ENCODE assay signal across 11 cellular contexts in the genomic region with DNA sequence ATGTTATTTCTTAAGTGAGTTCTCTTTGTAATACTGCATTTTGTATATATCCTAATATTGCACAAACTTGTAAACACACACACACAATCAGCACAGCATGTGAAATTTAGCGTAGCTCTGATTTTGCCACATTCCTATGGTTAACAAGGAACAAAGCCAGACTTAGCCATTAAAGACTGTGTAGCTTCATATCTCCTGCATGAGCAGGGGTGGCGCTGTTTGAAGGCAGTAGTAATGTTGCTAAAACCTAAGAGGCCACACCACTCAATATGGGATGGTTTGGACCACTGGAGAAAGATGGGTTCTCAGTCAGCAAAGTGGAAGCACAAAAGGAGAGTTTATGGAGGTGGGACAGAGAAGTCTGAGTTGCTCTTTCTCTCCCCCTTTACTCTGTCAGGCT.
DNase-seq lines count a peak whose midpoint lies in the region; TF ChIP-seq lines count a peak whose summit lies in the region.
"Had no signal": no experiment of that assay in that cellular context is flagged by ENCODE, and none has a peak within 500 bp of the region (broad histone marks: within the 10 kb centered on the region; RNA-seq: fewer than 3 reads in every experiment).

No MANE protein-coding gene starts in this region.

- no peak overlapping the region for H2AK5ac ChIP-seq in neuronal stem cell (ENCODE audit: low read depth, low read length)

- H3K9me3 ChIP-seq in adipocyte (ENCODE audit: control insufficient read depth, low read length) (no peaks in the 10 kb centered on the region), esophagus squamous epithelium (no peaks in the 10 kb centered on the region), neuronal stem cell (replicated peaks in 1 of 2; ENCODE audit: control insufficient read depth in 2 of 2, insufficient read depth in 1 of 2, low read depth in 1 of 2, low read length in 2 of 2) (no peaks in the 10 kb centered on the region)

- peak; percentile 43 for TF ChIP-seq CTCF in nephron progenitor cell (IDR thresholded peaks at IDR 0.05)
- TF ChIP-seq CTCF in esophagus squamous epithelium (IDR thresholded peaks at IDR 0.05) = peak in 1 of 6 experiments; percentile 32

- no peak overlapping the region for H2BK120ac ChIP-seq in neuronal stem cell (ENCODE audit: low read depth, low read length)

- no peaks in the 10 kb centered on the region for H3K36me3 Mint-ChIP-seq in nephron progenitor cell (ENCODE audit: low read depth)

- no peak overlapping the region for H3K14ac ChIP-seq in neuronal stem cell (ENCODE audit: low read length)

- DNase-seq in DMS53 (lab: John Stamatoyannopoulos, UW) = peak; percentile 28
- DNase-seq in DMS53 treated with DMSO at 0.1 percent for 48 hours (lab: John Stamatoyannopoulos, UW; ENCODE audit: unreplicated experiment) = no peak
- peak; percentile 52 for DNase-seq in HT-29 (ENCODE audit: low spot score)
- peak; percentile 25 for DNase-seq in adipocyte (ENCODE audit: low read depth)
- DNase-seq in nephron progenitor cell = no peak
- DNase-seq in NCI-H2081 treated with DMSO at 0.1 percent for 48 hours (lab: John Stamatoyannopoulos, UW) = no peak
- DNase-seq in esophagus squamous epithelium (lab: John Stamatoyannopoulos, UW) = no peak
- DNase-seq in neuronal stem cell (ENCODE audit: low spot score) = no peak
- DNase-seq: anterior cingulate cortex, GOT3, Right ventricle myocardium superior had no signal

- H4K91ac ChIP-seq in neuronal stem cell (ENCODE audit: low read depth, low read length, poor library complexity) = no peak overlapping the region

- no peak overlapping the region for H2AFZ ChIP-seq in neuronal stem cell (ENCODE audit: low read length)

- H3K27me3 ChIP-seq in adipocyte (replicated peaks; ENCODE audit: control insufficient read depth, insufficient read depth, low read length) (no peaks in the 10 kb centered on the region), esophagus squamous epithelium (no peaks in the 10 kb centered on the region), neuronal stem cell (ENCODE audit: control insufficient read depth in 3 of 3, insufficient read depth in 3 of 3, low read depth in 1 of 3, low read length in 3 of 3) (no peaks in the 10 kb centered on the region)

- H2BK5ac ChIP-seq in neuronal stem cell (ENCODE audit: low read length) = no peak overlapping the region

- no peak overlapping the region for H3K27ac Mint-ChIP-seq in nephron progenitor cell

- no peaks in the 10 kb centered on the region for H3K4me1 Mint-ChIP-seq in nephron progenitor cell

- H3K4me1 ChIP-seq in adipocyte (ENCODE audit: control insufficient read depth, insufficient read depth, low read length) = peaks cover 15% of the 10 kb centered on the region
- no peaks in the 10 kb centered on the region for H3K4me1 ChIP-seq in esophagus squamous epithelium
- no peaks in the 10 kb centered on the region for H3K4me1 ChIP-seq in neuronal stem cell (ENCODE audit: control insufficient read depth in 2 of 2, insufficient read depth in 1 of 2, low read depth in 1 of 2, low read length in 2 of 2)

- no peak overlapping the region for H2BK12ac ChIP-seq in neuronal stem cell (ENCODE audit: low read length)

- H3K9ac ChIP-seq in adipocyte (ENCODE audit: low read length) = no peak overlapping the region
- H3K9ac ChIP-seq in neuronal stem cell (ENCODE audit: low read depth, low read length, poor library complexity) = no peak overlapping the region

- intact Hi-C loops in esophagus squamous epithelium (cut with DNase I) = no loop called here

- H3K4me3 ChIP-seq in adipocyte (ENCODE audit: low read length) (no peak overlapping the region), esophagus squamous epithelium (no peak overlapping the region), neuronal stem cell (ENCODE audit: low read length in 2 of 2) (no peak overlapping the region)

- WGBS in esophagus squamous epithelium, 2 donors = 62 to 73% methylated on average over 2 of the region's 2 CpGs
- WGBS in neuronal stem cell (ENCODE audit: extremely low coverage in 2 of 2, insufficient read length in 2 of 2, insufficient replicate concordance in 1 of 2), 2 donors = no CpG with 5 or more reads among the region's 2 CpGs

- no peak overlapping the region for H3K4ac ChIP-seq in neuronal stem cell (ENCODE audit: low read length)

- no peaks in the 10 kb centered on the region for H3K36me3 ChIP-seq in adipocyte (ENCODE audit: control insufficient read depth, insufficient read depth, low read length, severe bottlenecking)
- no peaks in the 10 kb centered on the region for H3K36me3 ChIP-seq in esophagus squamous epithelium
- no peaks in the 10 kb centered on the region for H3K36me3 ChIP-seq in neuronal stem cell (replicated peaks in 1 of 2; ENCODE audit: control insufficient read depth in 2 of 2, insufficient read depth in 2 of 2, low read length in 2 of 2)

- no peak for TF ChIP-seq POLR2A in esophagus squamous epithelium (IDR thresholded peaks at IDR 0.05)

- no peak overlapping the region for H4K8ac ChIP-seq in neuronal stem cell (ENCODE audit: low read depth, low read length)

- no peak overlapping the region for H3K27ac ChIP-seq in esophagus squamous epithelium
- no peak overlapping the region for H3K27ac ChIP-seq in neuronal stem cell (replicated peaks; ENCODE audit: low read length)

- peaks cover 2% of the 10 kb centered on the region for H3K9me3 Mint-ChIP-seq in nephron progenitor cell

- no peak overlapping the region for H2BK15ac ChIP-seq in neuronal stem cell (ENCODE audit: low read length)

- H3K4me2 ChIP-seq in neuronal stem cell (ENCODE audit: insufficient read depth, low read length, poor library complexity, severe bottlenecking) = no peak overlapping the region

- H3K23ac ChIP-seq in neuronal stem cell (ENCODE audit: low read depth, low read length, poor library complexity) = no peak overlapping the region

- no peak overlapping the region for H3K4me3 Mint-ChIP-seq in nephron progenitor cell

- H3K18ac ChIP-seq in neuronal stem cell (ENCODE audit: low read length) = no peak overlapping the region

- no peaks in the 10 kb centered on the region for H3K79me1 ChIP-seq in neuronal stem cell (ENCODE audit: low read depth, low read length)

- no peaks in the 10 kb centered on the region for H3K27me3 Mint-ChIP-seq in nephron progenitor cell (ENCODE audit: low read depth, poor library complexity)

Comparison
In these comparisons a context has a peak if more than half of its experiments do, and no peak if none do; other contexts are left out.
1. DNase-seq: peak in DMS53 (single experiment), HT-29 (single experiment) and adipocyte (single experiment); none in DMS53 treated with DMSO at 0.1 percent for 48 hours (single experiment), nephron progenitor cell (single experiment), NCI-H2081 treated with DMSO at 0.1 percent for 48 hours (single experiment), esophagus squamous epithelium (single experiment) and neuronal stem cell (single experiment).